In the genomic region with DNA sequence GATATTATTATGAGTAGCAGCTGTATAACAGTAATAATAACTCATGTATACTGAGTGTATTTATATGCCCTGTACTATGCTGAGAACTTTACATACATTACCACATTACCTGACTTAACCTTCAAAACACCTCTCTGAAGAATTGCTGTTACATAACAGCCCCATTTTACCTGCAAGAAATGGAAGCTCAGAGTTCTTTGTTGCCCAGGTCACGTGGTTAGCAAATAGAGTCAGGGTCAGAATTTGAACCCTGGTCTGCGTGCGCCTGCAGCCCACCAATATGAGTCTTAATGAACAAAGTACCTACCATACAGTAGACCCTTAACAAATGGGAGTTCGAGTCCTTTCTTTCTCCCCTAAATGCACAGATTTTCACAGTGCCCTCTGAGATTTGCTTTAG, we compare ENCODE assay signal across 15 cellular contexts.
DNase-seq lines count a peak whose midpoint lies in the region; ATAC-seq and TF ChIP-seq lines count a peak whose summit lies in the region.
"Had no signal": no experiment of that assay in that cellular context is flagged by ENCODE, and none has a peak within 500 bp of the region (broad histone marks: within the 10 kb centered on the region; RNA-seq: fewer than 3 reads in every experiment).

No MANE protein-coding gene starts in this region.

- no peak overlapping the region for H3K4me3 ChIP-seq in CD8-positive, alpha-beta memory T cell (ENCODE audit: low read length)
- H3K4me3 ChIP-seq in right lobe of liver (no peak overlapping the region), spleen (no peak overlapping the region), PC-9 (no peak overlapping the region)

- no peaks in the 10 kb centered on the region for H3K79me2 ChIP-seq in PC-9 (ENCODE audit: low read depth)
- H3K79me2 ChIP-seq: parathyroid adenoma had no signal

- no peaks in the 10 kb centered on the region for H3F3A ChIP-seq in PC-9 (ENCODE audit: insufficient read depth, low read depth)

- H3K36me3 Mint-ChIP-seq in CD8-positive, alpha-beta memory T cell = peaks cover 0 to 3% (median 0%) of the 10 kb centered on the region in 3 donors
- H3K36me3 Mint-ChIP-seq: activated CD4-positive, alpha-beta memory T cell treated with anti-CD3 and anti-CD28 coated beads for 36 hours; immature natural killer cell had no signal

- no peak overlapping the region for H2AFZ ChIP-seq in PC-9
- H2AFZ ChIP-seq: parathyroid adenoma had no signal

- H3K27ac ChIP-seq in CD8-positive, alpha-beta memory T cell (ENCODE audit: low read depth, low read length) = peak overlapping the region; percentile 27
- H3K27ac ChIP-seq in caudate nucleus (ENCODE audit: low read depth, low read length) (peak overlapping the region; percentile 69), right lobe of liver (peak overlapping the region in 2 of 3 donors; percentile 45 to 47), spleen (peak overlapping the region in 7 of 8 donors; percentile 58 to 81 (median 74)), PC-9 (no peak overlapping the region)

- H3K27me3 Mint-ChIP-seq in CD8-positive, alpha-beta memory T cell = peaks cover 9 to 34% of the 10 kb centered on the region in 2 donors

- POLR2A ChIA-PET in CD8-positive, alpha-beta memory T cell (lab: Charles Lee) = no interaction called here
- POLR2A ChIA-PET in PC-9 (lab: Charles Lee; ENCODE audit: unreplicated experiment) = no interaction called here

- no peak overlapping the region for H3K27ac Mint-ChIP-seq in CD8-positive, alpha-beta memory T cell
- H3K27ac Mint-ChIP-seq: activated CD4-positive, alpha-beta memory T cell treated with anti-CD3 and anti-CD28 coated beads for 36 hours; activated T-helper 1 cell treated with anti-CD3 and anti-CD28 coated beads, Interleukin-12 subunit alpha, Interleukin-12 subunit beta, Interleukin-2, Interleukin-4 antibody, amounts not matched to agents 30 ng/mL and 10 ng/mL and 1 ng/mL, durations not matched to agents 14 hours and 24 hours and 36 hours; immature natural killer cell had no signal

- TF ChIP-seq POLR2A in right lobe of liver (IDR thresholded peaks at IDR 0.05) (no peak), spleen (IDR thresholded peaks at IDR 0.05) (no peak)

- no TSS peak for BruUV-seq in PC-9 (replicated peaks; lab: Mats Ljungman, UMichigan)

- H3K4me3 Mint-ChIP-seq in CD8-positive, alpha-beta memory T cell = no peak overlapping the region
- H3K4me3 Mint-ChIP-seq: activated CD4-positive, alpha-beta memory T cell treated with anti-CD3 and anti-CD28 coated beads for 36 hours; activated T-helper 1 cell treated with anti-CD3 and anti-CD28 coated beads, Interleukin-12 subunit alpha, Interleukin-12 subunit beta, Interleukin-2, Interleukin-4 antibody, amounts not matched to agents 30 ng/mL and 10 ng/mL and 1 ng/mL, durations not matched to agents 14 hours and 24 hours and 36 hours; immature natural killer cell had no signal

- H3K9me3 ChIP-seq in CD8-positive, alpha-beta memory T cell (ENCODE audit: low read length) = no peaks in the 10 kb centered on the region
- H3K9me3 ChIP-seq in right lobe of liver (no peaks in the 10 kb centered on the region), spleen (peaks cover 0 to 10% (median 2%) of the 10 kb centered on the region in 8 donors), PC-9 (ENCODE audit: insufficient read depth, low read depth) (no peaks in the 10 kb centered on the region)

- H3K27me3 ChIP-seq in CD8-positive, alpha-beta memory T cell (ENCODE audit: insufficient read depth, low read length, poor library complexity, severe bottlenecking) = no peaks in the 10 kb centered on the region
- H3K27me3 ChIP-seq in right lobe of liver (no peaks in the 10 kb centered on the region), spleen (replicated peaks in 1 of 7) (peaks cover 0 to 3% (median 0%) of the 10 kb centered on the region in 7 donors), PC-9 (ENCODE audit: insufficient read depth, low read depth) (no peaks in the 10 kb centered on the region)

- CTCF ChIA-PET in CD8-positive, alpha-beta memory T cell (lab: Charles Lee) = no interaction called here
- CTCF ChIA-PET in PC-9 (lab: Charles Lee) = no interaction called here

- H3K4me2 ChIP-seq in PC-9 = no peak overlapping the region

- 45% methylated on average over 4 of the region's 4 CpGs for WGBS in right lobe of liver (ENCODE audit: insufficient coverage, low coverage, low lambda C conversion rate, missing lambda C conversion rate)
- WGBS in spleen, 5 donors = 84 to 91% (median 90%) methylated on average over 4 of the region's 4 CpGs

- no peaks in the 10 kb centered on the region for H4K20me1 ChIP-seq in PC-9 (ENCODE audit: insufficient read depth)

- peaks cover 1 to 13% (median 4%) of the 10 kb centered on the region in 5 donors for H3K9me3 Mint-ChIP-seq in CD8-positive, alpha-beta memory T cell
- H3K9me3 Mint-ChIP-seq: activated T-helper 1 cell treated with anti-CD3 and anti-CD28 coated beads, Interleukin-12 subunit alpha, Interleukin-12 subunit beta, Interleukin-2, Interleukin-4 antibody, amounts not matched to agents 30 ng/mL and 10 ng/mL and 1 ng/mL, durations not matched to agents 14 hours and 24 hours and 36 hours; immature natural killer cell had no signal

- H3K9me2 ChIP-seq in PC-9 (ENCODE audit: insufficient read depth) = no peaks in the 10 kb centered on the region

- DNase-seq in CD8-positive, alpha-beta memory T cell = no peak
- DNase-seq in caudate nucleus (lab: John Stamatoyannopoulos, UW) (peak in 2 of 61 donors; percentile 18 to 24), right lobe of liver (no peak), spleen (no peak), PC-9 (no peak), HK-2 (ENCODE audit: unreplicated experiment) (no peak), NCI-H345 (lab: John Stamatoyannopoulos, UW) (no peak)
- DNase-seq: activated CD4-positive, alpha-beta memory T cell treated with anti-CD3 and anti-CD28 coated beads for 36 hours; effector memory CD4-positive, alpha-beta T cell; immature natural killer cell; NCI-H1694; NCI-H510A had no signal

- no peaks in the 10 kb centered on the region for H3K4me1 Mint-ChIP-seq in CD8-positive, alpha-beta memory T cell
- H3K4me1 Mint-ChIP-seq: immature natural killer cell had no signal

- no peaks in the 10 kb centered on the region for H3K4me1 ChIP-seq in CD8-positive, alpha-beta memory T cell (ENCODE audit: insufficient read depth, low read length)
- H3K4me1 ChIP-seq in right lobe of liver (no peaks in the 10 kb centered on the region), spleen (peaks cover 0 to 15% (median 6%) of the 10 kb centered on the region in 6 donors), PC-9 (replicated peaks; ENCODE audit: insufficient read depth) (no peaks in the 10 kb centered on the region)
- H3K4me1 ChIP-seq: parathyroid adenoma had no signal

- intact Hi-C loops in right lobe of liver (cut with DNase I) = no loop called here
- intact Hi-C loops in spleen (cut with DNase I; ENCODE audit: low total_unique reads) = no loop called here
- intact Hi-C loops in PC-9 (cut with micrococcal nuclease; ENCODE audit: unreplicated experiment) = no loop called here

- TF ChIP-seq CTCF in right lobe of liver (IDR thresholded peaks at IDR 0.05) (no peak), spleen (IDR thresholded peaks at IDR 0.05 in 8 of 11, conservative IDR thresholded peaks at IDR 0.05 in 3 of 11) (no peak), PC-9 (conservative IDR thresholded peaks at IDR 0.05) (no peak)

- H3K36me3 ChIP-seq in CD8-positive, alpha-beta memory T cell (ENCODE audit: insufficient read depth, low read length) = no peaks in the 10 kb centered on the region
- H3K36me3 ChIP-seq in right lobe of liver (no peaks in the 10 kb centered on the region), spleen (no peaks in the 10 kb centered on the region), PC-9 (ENCODE audit: low read depth) (no peaks in the 10 kb centered on the region)

- no peak for ATAC-seq in right lobe of liver
- no peak for ATAC-seq in GM21515 (IDR thresholded peaks at IDR 0.05; ENCODE audit: unreplicated experiment)
